Comparison of ENCODE assay signal across 15 cellular contexts in the genomic region with DNA sequence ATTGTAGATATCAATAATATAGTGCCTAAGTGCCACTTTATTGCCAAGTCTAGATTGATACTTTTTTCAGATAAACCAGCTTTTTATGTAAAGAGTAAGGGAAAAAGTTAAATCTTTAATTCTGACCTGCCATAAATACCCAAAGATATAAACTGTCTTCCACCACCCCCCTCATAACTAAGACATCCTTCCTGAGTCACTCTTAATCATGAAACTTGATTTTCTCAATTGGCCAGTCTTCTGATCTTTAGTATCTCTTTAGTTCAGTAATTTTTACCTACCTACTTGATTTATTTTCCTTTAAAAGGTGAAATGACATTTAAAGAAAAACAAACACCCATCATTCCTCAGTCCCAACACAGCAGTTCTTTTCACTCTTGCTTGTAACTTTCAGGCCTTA. TPM values are rescaled to one million over a fixed set of nuclear protein-coding genes. Genes with fewer than 3 reads are reported as not detected.
DNase-seq lines count a peak whose midpoint lies in the region; ATAC-seq and TF ChIP-seq lines count a peak whose summit lies in the region.
"Had no signal": no experiment of that assay in that cellular context is flagged by ENCODE, and none has a peak within 500 bp of the region (broad histone marks: within the 10 kb centered on the region; RNA-seq: fewer than 3 reads in every experiment).

No MANE protein-coding gene starts in this region.

- H3K4me3 ChIP-seq in ACC112 (ENCODE audit: low read depth, low read length) (no peak overlapping the region), epithelial cell of esophagus (ENCODE audit: low read length) (no peak overlapping the region)

- no peak for TF ChIP-seq CTCF in epithelial cell of esophagus (IDR thresholded peaks at IDR 0.05; ENCODE audit: insufficient read depth, low read depth, low read length, missing control alignments)

- peak overlapping the region; percentile 10 for H3K27ac Mint-ChIP-seq in T-helper 17 cell
- H3K27ac Mint-ChIP-seq: CD8-positive, alpha-beta T cell had no signal

- no peak for ATAC-seq in T-helper 17 cell
- ATAC-seq in GM21390 (IDR thresholded peaks at IDR 0.05; ENCODE audit: unreplicated experiment): no peak
- ATAC-seq in HG03280 (IDR thresholded peaks at IDR 0.05; ENCODE audit: unreplicated experiment): no peak
- ATAC-seq: CD8-positive, alpha-beta T cell had no signal

- peaks cover 13% of the 10 kb centered on the region for H3K4me1 ChIP-seq in ACC112 (ENCODE audit: control insufficient read depth, insufficient read depth, low read length, unreplicated experiment)
- H3K4me1 ChIP-seq: BE2C had no signal

- peaks cover 28% of the 10 kb centered on the region for H3K36me3 ChIP-seq in ACC112 (ENCODE audit: insufficient read depth, low read length)

- no peak overlapping the region for H3K4me3 Mint-ChIP-seq in T-helper 17 cell
- H3K4me3 Mint-ChIP-seq: CD8-positive, alpha-beta T cell had no signal

- peaks cover 11% of the 10 kb centered on the region for H3K36me3 Mint-ChIP-seq in T-helper 17 cell (ENCODE audit: low read depth)

- H3K27ac ChIP-seq in ACC112 (ENCODE audit: low read depth, low read length): peak overlapping the region; percentile 40; the same call in 1 of the 2 replicates

- H3K9me3 ChIP-seq in T-helper 17 cell (ENCODE audit: control insufficient read depth, low read length, poor library complexity, severe bottlenecking): no peaks in the 10 kb centered on the region
- H3K9me3 ChIP-seq: BE2C had no signal

- H3K4me1 Mint-ChIP-seq in T-helper 17 cell: no peaks in the 10 kb centered on the region

- H2AFZ ChIP-seq in ACC112 (ENCODE audit: low read length, unreplicated experiment): no peak overlapping the region

- peak; percentile 9 for DNase-seq in EH (ENCODE audit: low read depth)
- no peak for DNase-seq in T-helper 17 cell
- DNase-seq in epithelial cell of esophagus (ENCODE audit: low read depth): peak; percentile 27
- no peak for DNase-seq in stimulated activated naive CD4-positive, alpha-beta T cell treated with Interleukin-2 at 50 U/mL for 16 hours (lab: John Stamatoyannopoulos, UW)
- DNase-seq: BE2C; CD8-positive, alpha-beta T cell; KG1; NCI-H1092 treated with DMSO at 0.1 percent for 48 hours; NCI-H1694; NCI-H2107; NCI-H226; NCI-H526 had no signal

- no peaks in the 10 kb centered on the region for H3K27me3 ChIP-seq in ACC112 (ENCODE audit: insufficient read depth, low read length)
- H3K27me3 ChIP-seq: BE2C had no signal

- H3K27me3 Mint-ChIP-seq in T-helper 17 cell: no peaks in the 10 kb centered on the region

- no peaks in the 10 kb centered on the region for H3K79me2 ChIP-seq in ACC112 (ENCODE audit: control insufficient read depth, insufficient read depth, low read length, unreplicated experiment)

RNA-seq across cellular contexts. Expression of gene C5orf22, which starts 21.8 kb away (rescaled TPM):
- 10 to 100 TPM; 11.8 to 16.9 TPM for total RNA-seq in T-helper 17 cell

RNA-seq across cellular contexts. Expression of gene DROSHA, which starts 22.0 kb away (rescaled TPM):
- total RNA-seq in T-helper 17 cell: 10 to 100 TPM; 45.6 to 57.4 TPM

Comparison
In these comparisons a context has a peak if more than half of its experiments do, and no peak if none do; other contexts are left out.
1. DNase-seq: peak in EH (single experiment) and epithelial cell of esophagus (single experiment); none in T-helper 17 cell (0 of 3) and stimulated activated naive CD4-positive, alpha-beta T cell treated with Interleukin-2 at 50 U/mL for 16 hours (single experiment).